In the genomic region with DNA sequence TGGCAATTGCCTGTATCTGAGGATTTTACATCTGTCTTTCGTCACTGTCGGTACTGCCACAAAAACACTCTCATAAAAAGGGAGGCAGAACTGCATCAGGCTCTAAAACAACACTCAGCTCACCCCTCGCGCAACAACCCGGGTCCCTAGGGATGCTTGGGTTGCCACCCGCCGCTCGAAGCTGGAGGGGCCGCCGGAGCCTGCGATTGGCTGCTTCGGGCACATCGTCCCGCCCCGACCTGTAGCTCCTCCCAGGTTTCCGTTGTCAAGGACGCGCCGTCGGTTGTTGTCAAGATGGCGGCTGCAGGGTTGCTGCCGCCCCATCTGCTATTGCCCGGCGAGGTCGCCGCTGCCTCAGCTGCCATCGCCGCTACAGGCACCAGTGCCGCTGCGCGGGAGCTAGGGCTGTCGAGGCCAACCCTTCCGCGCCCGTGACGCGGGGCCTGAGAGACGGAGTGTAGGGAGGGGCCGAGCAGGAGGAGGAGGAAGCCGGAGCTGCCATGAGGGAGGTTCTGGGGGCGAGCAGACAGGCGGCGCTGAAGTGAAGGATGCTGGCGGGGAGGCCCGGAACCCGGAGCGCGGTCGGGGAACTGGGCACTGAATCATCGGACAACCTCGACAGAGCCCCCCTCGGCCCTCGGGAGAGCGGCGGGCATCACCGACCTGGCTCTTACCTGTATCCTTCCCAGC, we compare ENCODE assay signal across 8 cellular contexts. TPM values are rescaled to one million over a fixed set of nuclear protein-coding genes. Genes with fewer than 3 reads are reported as not detected.
DNase-seq lines count a peak whose midpoint lies in the region; ATAC-seq, FAIRE-seq and TF ChIP-seq lines count a peak whose summit lies in the region.

A gene with protein sequence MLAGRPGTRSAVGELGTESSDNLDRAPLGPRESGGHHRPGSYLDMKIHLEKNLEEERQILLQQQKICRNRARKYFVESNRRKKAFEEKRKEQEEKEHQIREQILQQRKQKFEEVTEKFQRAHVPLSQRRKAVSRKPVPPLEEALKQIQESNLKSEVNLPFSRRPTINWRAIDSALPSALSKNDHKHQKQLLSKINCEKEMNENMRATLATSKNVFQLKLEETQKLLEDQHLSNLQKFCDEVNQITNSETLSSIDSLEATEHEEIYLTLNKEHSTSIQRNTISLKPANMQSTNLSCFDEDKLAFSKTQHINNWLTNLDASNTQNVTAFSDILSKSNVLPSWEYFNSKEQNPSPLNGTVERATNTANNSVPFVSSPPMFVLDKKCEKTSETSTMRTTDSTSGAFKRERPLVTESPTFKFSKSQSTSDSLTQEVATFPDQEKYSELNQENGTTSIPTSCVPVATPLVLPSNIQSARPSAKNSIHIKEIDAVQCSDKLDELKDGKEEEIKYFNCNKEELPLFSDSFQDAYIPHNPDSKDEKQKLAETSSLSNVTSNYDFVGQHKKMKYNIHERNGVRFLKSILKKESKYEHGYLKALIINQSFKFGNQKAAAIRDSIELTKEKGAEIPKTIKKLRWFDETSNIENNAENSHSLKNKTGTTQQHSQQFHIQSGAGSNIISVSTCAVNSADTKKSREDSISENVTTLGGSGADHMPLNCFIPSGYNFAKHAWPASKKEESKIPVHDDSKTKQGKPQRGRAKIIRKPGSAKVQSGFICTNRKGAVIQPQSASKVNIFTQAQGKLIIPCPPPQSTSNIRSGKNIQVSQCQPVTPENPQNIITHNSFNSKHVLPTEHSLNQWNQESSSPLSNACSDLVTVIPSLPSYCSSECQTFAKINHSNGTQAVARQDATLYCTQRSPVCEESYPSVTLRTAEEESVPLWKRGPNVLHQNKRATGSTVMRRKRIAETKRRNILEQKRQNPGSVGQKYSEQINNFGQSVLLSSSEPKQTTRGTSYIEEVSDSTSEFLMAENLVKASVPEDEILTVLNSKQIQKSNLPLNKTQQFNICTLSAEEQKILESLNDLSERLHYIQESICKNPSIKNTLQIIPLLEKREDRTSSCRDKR (plus strand): TSS at position 274 of the 690 bp plus-strand sequence. CDS start 275 bp downstream, at position 549.

- peak within 1 kb of the TSS; percentile 82 for H3K27ac ChIP-seq in keratinocyte (ENCODE audit: control insufficient read depth, insufficient read depth, low read length)

- H3K9ac ChIP-seq in keratinocyte (ENCODE audit: control insufficient read depth, extremely low read depth, insufficient read depth, low read length), result peak within 1 kb of the TSS; percentile 81

- no peaks in the 10 kb centered on the region for H4K20me1 ChIP-seq in keratinocyte (ENCODE audit: control insufficient read depth, extremely low read depth, insufficient read depth, low read length)

- no peaks in the 10 kb centered on the region for H3K9me3 ChIP-seq in keratinocyte (ENCODE audit: control insufficient read depth, low read depth, low read length)

- H3K79me2 ChIP-seq in keratinocyte (ENCODE audit: control insufficient read depth, insufficient read depth, low read length), result no peaks in the 10 kb centered on the region

- H3K4me1 ChIP-seq in keratinocyte (ENCODE audit: control insufficient read depth, extremely low read depth, insufficient read depth, low read length), result peaks cover 16% of the 10 kb centered on the region

- peak within 1 kb of the TSS; percentile 96 for H2AFZ ChIP-seq in keratinocyte (ENCODE audit: control insufficient read depth, low read length)

- no peaks in the 10 kb centered on the region for H3K27me3 ChIP-seq in keratinocyte (ENCODE audit: control insufficient read depth, extremely low read depth, insufficient read depth, low read length)

- H3K9me1 ChIP-seq in keratinocyte (ENCODE audit: control insufficient read depth, extremely low read depth, insufficient read depth, low read length), result no peaks in the 10 kb centered on the region

- peak; percentile 76 for DNase-seq in A172 (ENCODE audit: low spot score)
- peak; percentile 95 for DNase-seq in NCI-H2171 treated with DMSO at 0.1 percent for 48 hours (lab: John Stamatoyannopoulos, UW)
- DNase-seq in cerebellar cortex (ENCODE audit: low spot score), result peak; percentile 96
- peak; percentile 46 for DNase-seq in keratinocyte (ENCODE audit: low read depth, low spot score)
- peak; percentile 86 to 88 (median 87) for DNase-seq in stimulated activated CD4-positive, alpha-beta T cell treated with anti-CD3 and anti-CD28 coated beads, Interleukin-12 subunit alpha, Interleukin-12 subunit beta, amount 100 ng/mL, for 48 hours (ENCODE audit: low read depth in 2 of 3, low spot score in 1 of 3)

- TF ChIP-seq CTCF in keratinocyte (optimal IDR thresholded peaks at IDR 0.05 in 1 of 3, IDR thresholded peaks at IDR 0.05 in 1 of 3, conservative IDR thresholded peaks at IDR 0.05 in 1 of 3; ENCODE audit: extremely low read depth in 1 of 3, insufficient read depth in 2 of 3, low read length in 3 of 3), result peak; percentile 21 to 68 (median 59)

- peak within 1 kb of the TSS; percentile 88 for H3K4me2 ChIP-seq in keratinocyte (ENCODE audit: control insufficient read depth, extremely low read depth, insufficient read depth, low read depth, low read length)

- no peak for FAIRE-seq in keratinocyte (lab: Jason Lieb, UNC)

- dilution Hi-C loops in keratinocyte (cut with MboI; ENCODE audit: extremely low pct_ligation_motif_present, low sequenced_read_pairs), result no loop called here

- H3K4me3 ChIP-seq in keratinocyte (ENCODE audit: control insufficient read depth in 2 of 3, extremely low read depth in 1 of 3, insufficient read depth in 2 of 3, low read depth in 1 of 3, low read length in 3 of 3), result peak within 1 kb of the TSS; percentile 69 to 83 (median 80)

- H3K36me3 ChIP-seq in keratinocyte (ENCODE audit: control insufficient read depth in 2 of 2, extremely low read depth in 1 of 2, insufficient read depth in 2 of 2, low read length in 2 of 2), result no peaks in the 10 kb centered on the region

- peak; percentile 99 for ATAC-seq in GM18858 (IDR thresholded peaks at IDR 0.05; ENCODE audit: unreplicated experiment)
- peak; percentile 99 for ATAC-seq in HG03103 (IDR thresholded peaks at IDR 0.05; ENCODE audit: low read depth, unreplicated experiment)
- peak; percentile 97 to 98 for ATAC-seq in activated CD4-positive, CD25-positive, alpha-beta regulatory T cell treated with anti-CD3 and anti-CD28 coated beads, Interleukin-2, amount 50 U/mL, for 24 hours

RNA-seq across cellular contexts. Expression of the gene that starts here (rescaled TPM):
- 0.72 TPM in 2 replicates for total RNA-seq in A172 (2014; rRNA removed; shearing (Covaris generic))
- polyA plus RNA-seq in keratinocyte, result 1.2 to 3.4 TPM (median 2.5 TPM) in 3 replicates
- 1.00 TPM for polyA plus RNA-seq in keratinocyte (2011; ENCODE audit: low read depth)
- 0.86 and 2.2 TPM in 2 replicates for polyA plus RNA-seq in keratinocyte (2011; cell fraction: cytosol; rRNA removed)
- polyA plus RNA-seq in keratinocyte (2011; cell fraction: nucleus; rRNA removed), result 3.3 and 4.9 TPM in 2 replicates
- 1.00 and 1.1 TPM in 2 replicates for polyA plus RNA-seq in keratinocyte (2012; ENCODE audit: low replicate concordance)
- 0.79 to 3.5 TPM (median 1.2 TPM) in 3 replicates for polyA minus RNA-seq in keratinocyte
- 1.9 TPM for polyA minus RNA-seq in keratinocyte (2011; cell fraction: cytosol; rRNA and poly(A)+ RNA removed)
- polyA minus RNA-seq in keratinocyte (2011; cell fraction: nucleus; rRNA and poly(A)+ RNA removed), result 1.6 and 3.2 TPM in 2 replicates

Comparison
In these comparisons a context has a peak if more than half of its experiments do, and no peak if none do; other contexts are left out.
1. Peak in every context shown above with its lines: DNase-seq, ATAC-seq, H3K4me3 ChIP-seq and H3K27ac ChIP-seq.
2. Peak in DNase-seq in A172; RNA of the gene not detected or under 1 TPM.
3. DNase-seq: peak in every context shown above with its lines; median percentile 96 in cerebellar cortex; 95 in NCI-H2171 treated with DMSO at 0.1 percent for 48 hours; 87 in stimulated activated CD4-positive, alpha-beta T cell treated with anti-CD3 and anti-CD28 coated beads, Interleukin-12 subunit alpha, Interleukin-12 subunit beta, amount 100 ng/mL, for 48 hours; 76 in A172; 46 in keratinocyte.